9 cellular contexts compared by ENCODE assay signal in genomic region chr9:73558471-73558870, GRCh38.
"Had no signal": no experiment of that assay in that cellular context is flagged by ENCODE, and none has a peak within 500 bp of the region (broad histone marks: within the 10 kb centered on the region; RNA-seq: fewer than 3 reads in every experiment).

No MANE protein-coding gene starts in this region.

- H3K36me3 ChIP-seq: HAP-1 had no signal

- H3K4me1 ChIP-seq: HAP-1 had no signal

- H2AFZ ChIP-seq: GM23248, GM23338 had no signal

- H3K9ac ChIP-seq: GM23248 had no signal

- H3K9me3 ChIP-seq: HAP-1 had no signal

- ATAC-seq: GM23338, HCT116 had no signal

- H3K4me3 ChIP-seq: GM23248, GM23338, HAP-1 had no signal

- H3K4me2 ChIP-seq: GM23338 had no signal

- H3K27ac ChIP-seq: GM23248 had no signal

- DNase-seq: GM23248, GOT3, H7, H9, HCEC 1CT, HFFc6 had no signal
